ENCODE assay signal across 23 cellular contexts in the genomic region with DNA sequence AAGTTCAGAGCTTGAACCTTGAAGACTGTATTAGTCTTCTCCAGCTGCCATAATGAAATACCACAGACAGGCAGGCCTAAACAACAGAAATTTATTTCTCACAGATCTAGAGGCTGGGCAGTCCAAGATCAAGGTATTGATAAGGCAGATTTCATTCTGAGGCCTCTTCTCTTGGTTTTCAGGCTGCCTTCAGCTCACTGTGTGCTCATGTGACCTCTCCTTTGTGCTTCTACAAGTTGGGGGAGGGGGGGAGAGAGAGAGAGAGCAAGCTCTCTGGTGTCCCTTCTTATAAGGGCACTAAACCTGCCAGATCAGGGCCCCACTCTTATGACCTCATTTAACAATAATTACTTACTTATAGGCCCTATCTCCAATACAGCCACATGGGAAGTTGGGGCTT.
"Had no signal": no experiment of that assay in that cellular context is flagged by ENCODE, and none has a peak within 500 bp of the region (broad histone marks: within the 10 kb centered on the region; RNA-seq: fewer than 3 reads in every experiment).

No MANE protein-coding gene starts in this region.

- DNase-seq: cortex of kidney; effector memory CD8-positive, alpha-beta T cell; hypothalamus; left ventricle myocardium superior; lower lobe of right lung; mucosa of descending colon; naive B cell; occipital lobe; ovary; posterior cingulate gyrus; psoas muscle; right cardiac atrium; sigmoid colon; stimulated activated CD4-positive, alpha-beta T cell treated with anti-CD3 and anti-CD28 coated beads, Interleukin-2, amount 100 ng/mL, for 24 hours; stimulated activated CD4-positive, alpha-beta T cell treated with anti-CD3 and anti-CD28 coated beads, Interleukin-4, amount 100 ng/mL, for 24 hours; stimulated activated naive CD4-positive, alpha-beta T cell treated with Interleukin-2 at 50 U/mL for 16 hours; stomach; thyroid gland had no signal

- H3K36me3 Mint-ChIP-seq: memory B cell; mesothelial cell of epicardium; naive B cell; natural killer cell treated with Interleukin-12 subunit alpha and Interleukin-12 subunit beta and Interleukin-15 and Interleukin-18, amount 100 ng/mL, for 72 hours; stimulated activated effector memory CD8-positive, alpha-beta T cell treated with anti-CD3 and anti-CD28 coated beads, Interleukin-12 subunit alpha, Interleukin-12 subunit beta, amount 100 ng/mL, for 72 hours; type B pancreatic cell had no signal

- H3K4me1 Mint-ChIP-seq: memory B cell; naive B cell; stimulated activated effector memory CD8-positive, alpha-beta T cell treated with anti-CD3 and anti-CD28 coated beads, Interleukin-12 subunit alpha, Interleukin-12 subunit beta, amount 100 ng/mL, for 72 hours had no signal

- H3K36me3 ChIP-seq: lower lobe of right lung, ovary, sigmoid colon, stomach, thyroid gland had no signal

- H3K9me3 ChIP-seq: lower lobe of right lung, mucosa of descending colon, ovary, psoas muscle, sigmoid colon, stomach, thyroid gland had no signal

- H3K4me3 ChIP-seq: lower lobe of right lung, mucosa of descending colon, ovary, psoas muscle, sigmoid colon, stomach, thyroid gland had no signal

- H3K27ac Mint-ChIP-seq: effector memory CD8-positive, alpha-beta T cell; memory B cell; mesothelial cell of epicardium; naive B cell; natural killer cell treated with Interleukin-12 subunit alpha and Interleukin-12 subunit beta and Interleukin-15 and Interleukin-18, amount 100 ng/mL, for 72 hours; stimulated activated effector memory CD8-positive, alpha-beta T cell treated with anti-CD3 and anti-CD28 coated beads, Interleukin-12 subunit alpha, Interleukin-12 subunit beta, amount 100 ng/mL, for 72 hours; type B pancreatic cell had no signal

- H3K27ac ChIP-seq: lower lobe of right lung, ovary, psoas muscle, sigmoid colon, stomach, thyroid gland had no signal

- H3K9me3 Mint-ChIP-seq: effector memory CD8-positive, alpha-beta T cell; memory B cell had no signal

- ATAC-seq: effector memory CD8-positive, alpha-beta T cell; left ventricle myocardium superior; lower lobe of right lung; mucosa of descending colon; natural killer cell treated with Interleukin-12 subunit alpha and Interleukin-12 subunit beta and Interleukin-15 and Interleukin-18, amount 100 ng/mL, for 72 hours; psoas muscle; right cardiac atrium; stimulated activated effector memory CD8-positive, alpha-beta T cell treated with anti-CD3 and anti-CD28 coated beads, Interleukin-12 subunit alpha, Interleukin-12 subunit beta, amount 100 ng/mL, for 72 hours had no signal

- H3K27me3 Mint-ChIP-seq: effector memory CD8-positive, alpha-beta T cell; memory B cell; naive B cell; natural killer cell treated with Interleukin-12 subunit alpha and Interleukin-12 subunit beta and Interleukin-15 and Interleukin-18, amount 100 ng/mL, for 72 hours; type B pancreatic cell had no signal

- H3K4me3 Mint-ChIP-seq: effector memory CD8-positive, alpha-beta T cell; memory B cell; mesothelial cell of epicardium; naive B cell; natural killer cell treated with Interleukin-12 subunit alpha and Interleukin-12 subunit beta and Interleukin-15 and Interleukin-18, amount 100 ng/mL, for 72 hours; stimulated activated effector memory CD8-positive, alpha-beta T cell treated with anti-CD3 and anti-CD28 coated beads, Interleukin-12 subunit alpha, Interleukin-12 subunit beta, amount 100 ng/mL, for 72 hours; type B pancreatic cell had no signal

- H3K27me3 ChIP-seq: ovary, sigmoid colon, stomach, thyroid gland had no signal

- H3K4me1 ChIP-seq: lower lobe of right lung, sigmoid colon, stomach, thyroid gland had no signal
